In genomic region chr1:207822602-207823451, GRCh38 we compare ENCODE assay signal across 8 cellular contexts.
DNase-seq lines count a peak whose midpoint lies in the region; ATAC-seq and TF ChIP-seq lines count a peak whose summit lies in the region.

No MANE protein-coding gene starts in this region.

- H3K36me3 ChIP-seq in DND-41 (ENCODE audit: insufficient read depth, low read length) (peaks cover 89% of the 10 kb centered on the region), mucosa of rectum (ENCODE audit: control insufficient read depth in 2 of 2, insufficient read depth in 2 of 2, low read length in 2 of 2) (peaks cover 21 to 25% of the 10 kb centered on the region in 2 donors)

- no peaks in the 10 kb centered on the region for H3K27me3 Mint-ChIP-seq in effector memory CD8-positive, alpha-beta T cell

- peaks cover 94% of the 10 kb centered on the region for H4K20me1 ChIP-seq in DND-41 (ENCODE audit: insufficient read depth, low read length)

- H3K4me3 ChIP-seq in DND-41 (ENCODE audit: low read depth in 1 of 2, low read length in 2 of 2) (no peak overlapping the region), mucosa of rectum (ENCODE audit: low read length in 2 of 2) (peak overlapping the region; percentile 86 to 96)

- H2AFZ ChIP-seq in DND-41 (ENCODE audit: low read depth, low read length) = no peak overlapping the region

- no peak for DNase-seq in DND-41
- DNase-seq in activated CD4-positive, alpha-beta T cell treated with anti-CD3 and anti-CD28 coated beads, Interleukin-2, amount 50 U/mL, for 48 hours = peak; percentile 62 to 72
- DNase-seq in effector memory CD8-positive, alpha-beta T cell = peak; percentile 27 to 36 (median 29)
- peak; percentile 48 for DNase-seq in stimulated activated naive CD4-positive, alpha-beta T cell treated with Interleukin-2 at 50 U/mL for 16 hours (lab: John Stamatoyannopoulos, UW)
- no peak for DNase-seq in T1000 (lab: John Stamatoyannopoulos, UW)

- no peaks in the 10 kb centered on the region for H3K4me1 ChIP-seq in DND-41 (ENCODE audit: insufficient read depth, low read length)
- H3K4me1 ChIP-seq in mucosa of rectum (ENCODE audit: control insufficient read depth in 2 of 2, insufficient read depth in 2 of 2, low read length in 2 of 2) = peaks cover 62% of the 10 kb centered on the region in 2 donors

- peaks cover 0 to 2% of the 10 kb centered on the region in 2 donors for H3K9me3 Mint-ChIP-seq in effector memory CD8-positive, alpha-beta T cell

- peak overlapping the region; percentile 99 to 100 for H3K27ac Mint-ChIP-seq in effector memory CD8-positive, alpha-beta T cell

- TF ChIP-seq CTCF in DND-41 (IDR thresholded peaks at IDR 0.05; ENCODE audit: borderline replicate concordance, extremely low read depth, low read length, poor library complexity, severe bottlenecking) = no peak

- H3K4me3 Mint-ChIP-seq in effector memory CD8-positive, alpha-beta T cell = peak overlapping the region; percentile 80 to 85

- H3K27ac ChIP-seq in DND-41 (ENCODE audit: low read length) (no peak overlapping the region), mucosa of rectum (ENCODE audit: low read depth in 2 of 2, low read length in 2 of 2) (peak overlapping the region; percentile 91 to 98)

- H3K9ac ChIP-seq in DND-41 (ENCODE audit: low read depth, low read length) (no peak overlapping the region), mucosa of rectum (ENCODE audit: low read depth in 1 of 2, low read length in 2 of 2) (peak overlapping the region; percentile 96 to 98)

- no peak overlapping the region for H3K4me2 ChIP-seq in DND-41 (ENCODE audit: insufficient read depth, low read length)

- no peaks in the 10 kb centered on the region for H3K27me3 ChIP-seq in DND-41 (ENCODE audit: insufficient read depth, low read length, poor library complexity)
- H3K27me3 ChIP-seq in mucosa of rectum (ENCODE audit: control insufficient read depth in 2 of 2, insufficient read depth in 2 of 2, low read length in 2 of 2) = no peaks in the 10 kb centered on the region

- peaks cover 98% of the 10 kb centered on the region for H3K79me2 ChIP-seq in DND-41 (ENCODE audit: insufficient read depth, low read length)

- H3K9me3 ChIP-seq in DND-41 (ENCODE audit: insufficient read depth, low read length, severe bottlenecking) (no peaks in the 10 kb centered on the region), mucosa of rectum (ENCODE audit: control insufficient read depth in 2 of 2, low read length in 2 of 2) (no peaks in the 10 kb centered on the region)

- H3K36me3 Mint-ChIP-seq in effector memory CD8-positive, alpha-beta T cell (ENCODE audit: insufficient read depth) = peaks cover 40% of the 10 kb centered on the region

- ATAC-seq in DND-41 (ENCODE audit: insufficient read depth, low read depth) (peak; percentile 38; the same call in 2 of the 3 replicates), GM19468 (IDR thresholded peaks at IDR 0.05; ENCODE audit: extremely low read depth, unreplicated experiment) (peak; percentile 41), HG03571 (IDR thresholded peaks at IDR 0.05; ENCODE audit: unreplicated experiment) (peak; percentile 52)
- peak; percentile 9 for ATAC-seq in effector memory CD8-positive, alpha-beta T cell (replicated peaks)

- H3K4me1 Mint-ChIP-seq in effector memory CD8-positive, alpha-beta T cell (ENCODE audit: low read depth in 2 of 2) = peaks cover 52 to 56% of the 10 kb centered on the region in 2 donors

Comparison
In these comparisons a context has a peak if more than half of its experiments do, and no peak if none do; other contexts are left out.
1. DNase-seq: peak in activated CD4-positive, alpha-beta T cell treated with anti-CD3 and anti-CD28 coated beads, Interleukin-2, amount 50 U/mL, for 48 hours (2 of 2), effector memory CD8-positive, alpha-beta T cell (3 of 3) and stimulated activated naive CD4-positive, alpha-beta T cell treated with Interleukin-2 at 50 U/mL for 16 hours (single experiment); none in DND-41 (single experiment) and T1000 (single experiment).
2. H3K4me3 ChIP-seq: peak in mucosa of rectum (2 of 2); none in DND-41 (0 of 2).
3. Peak in every context shown above with its lines, with median percentiles within 50 percentile points of each other: ATAC-seq.